ENCODE assay signal across 18 cellular contexts in genomic region chr2:81714817-81715216, GRCh38.
"Had no signal": no experiment of that assay in that cellular context is flagged by ENCODE, and none has a peak within 500 bp of the region (broad histone marks: within the 10 kb centered on the region; RNA-seq: fewer than 3 reads in every experiment).

No MANE protein-coding gene starts in this region.

- H3K4me3 ChIP-seq: colonic mucosa, esophagus squamous epithelium, left ventricle myocardium inferior, lower lobe of right lung, smooth muscle cell had no signal

- FAIRE-seq: kidney had no signal

- DNase-seq: colonic mucosa; dermis blood vessel endothelial cell; esophagus squamous epithelium; foreskin keratinocyte; kidney; left cardiac atrium; left ventricle myocardium inferior; lower lobe of right lung; natural killer cell; posterior cingulate gyrus; right cardiac atrium; stimulated activated CD4-positive, alpha-beta T cell treated with anti-CD3 and anti-CD28 coated beads, Interleukin-2, amount 100 ng/mL, for 48 hours; stimulated activated naive CD4-positive, alpha-beta T cell treated with Interleukin-2 at 50 U/mL for 16 hours; trophoblast cell had no signal

- H3K9me3 ChIP-seq: colonic mucosa, esophagus squamous epithelium, left ventricle myocardium inferior, lower lobe of right lung had no signal

- H3K4me3 Mint-ChIP-seq: memory B cell, mesothelial cell of epicardium, natural killer cell, neural crest cell had no signal

- H3K27ac ChIP-seq: colonic mucosa, esophagus squamous epithelium, foreskin keratinocyte, left ventricle myocardium inferior, lower lobe of right lung had no signal

- H3K4me1 Mint-ChIP-seq: memory B cell, mesothelial cell of epicardium, natural killer cell, neural crest cell had no signal

- H3K27me3 ChIP-seq: colonic mucosa, esophagus squamous epithelium, foreskin keratinocyte had no signal

- H3K27me3 Mint-ChIP-seq: memory B cell had no signal

- H3K4me2 ChIP-seq: smooth muscle cell had no signal

- H3K27ac Mint-ChIP-seq: memory B cell, mesothelial cell of epicardium, natural killer cell had no signal

- ATAC-seq: foreskin keratinocyte, left cardiac atrium, lower lobe of right lung, natural killer cell, right cardiac atrium had no signal

- H3K36me3 Mint-ChIP-seq: memory B cell, mesothelial cell of epicardium had no signal

- H3K36me3 ChIP-seq: colonic mucosa, esophagus squamous epithelium, left ventricle myocardium inferior, lower lobe of right lung had no signal

- H3K4me1 ChIP-seq: colonic mucosa, esophagus squamous epithelium, foreskin keratinocyte, left ventricle myocardium inferior, lower lobe of right lung had no signal
